2 cellular contexts compared by ENCODE assay signal in the genomic region with DNA sequence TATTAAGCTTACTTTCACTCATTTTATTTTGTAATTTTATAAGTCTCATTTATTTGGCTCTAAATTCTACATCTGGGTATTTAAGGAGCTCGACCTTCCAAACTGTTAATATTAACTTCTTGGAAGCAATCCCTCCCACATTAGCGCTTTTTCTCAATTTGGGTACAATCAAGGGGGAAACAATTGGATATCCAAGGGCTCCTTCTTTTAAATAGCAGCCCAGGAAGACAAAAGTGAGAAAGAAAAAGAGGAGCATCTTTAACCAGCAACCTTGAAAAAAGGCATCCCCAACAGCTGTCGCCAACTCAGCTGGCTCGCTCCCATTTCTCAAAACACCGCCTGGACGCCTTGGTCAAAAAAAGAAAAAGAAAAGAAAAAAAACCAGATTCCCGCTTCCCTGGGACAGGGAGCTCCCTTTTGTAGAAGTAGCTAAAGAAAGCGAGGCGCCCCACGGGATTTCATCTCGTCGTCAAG.
TF ChIP-seq lines count a peak whose summit lies in the region.

No MANE protein-coding gene starts in this region.

TF ChIP-seq in IMR-90, 13 proteins besides CTCF, POLR2A, EP300 and RAD21:
- TF ChIP-seq MXI1 (IDR thresholded peaks at IDR 0.05; ENCODE audit: borderline replicate concordance, low read depth, low read length): no peak
- no peak for TF ChIP-seq BHLHE40 (IDR thresholded peaks at IDR 0.05; ENCODE audit: low read depth, low read length)
- no peak for TF ChIP-seq CHD1 (IDR thresholded peaks at IDR 0.05; ENCODE audit: low read depth, low read length)
- no peak for TF ChIP-seq FOS (IDR thresholded peaks at IDR 0.05; ENCODE audit: low read depth, low read length)
TF ChIP-seq in IMR-90: peak in this region for 0.

TF ChIP-seq in H1, 55 proteins besides CTCF, POLR2A, EP300 and RAD21:
- TF ChIP-seq EGR1 (IDR thresholded peaks at IDR 0.05; ENCODE audit: borderline replicate concordance, low read depth, low read length): no peak
- no peak for TF ChIP-seq HDAC6 (IDR thresholded peaks at IDR 0.05; ENCODE audit: low read depth, low read length)
- TF ChIP-seq, protein P1, sequence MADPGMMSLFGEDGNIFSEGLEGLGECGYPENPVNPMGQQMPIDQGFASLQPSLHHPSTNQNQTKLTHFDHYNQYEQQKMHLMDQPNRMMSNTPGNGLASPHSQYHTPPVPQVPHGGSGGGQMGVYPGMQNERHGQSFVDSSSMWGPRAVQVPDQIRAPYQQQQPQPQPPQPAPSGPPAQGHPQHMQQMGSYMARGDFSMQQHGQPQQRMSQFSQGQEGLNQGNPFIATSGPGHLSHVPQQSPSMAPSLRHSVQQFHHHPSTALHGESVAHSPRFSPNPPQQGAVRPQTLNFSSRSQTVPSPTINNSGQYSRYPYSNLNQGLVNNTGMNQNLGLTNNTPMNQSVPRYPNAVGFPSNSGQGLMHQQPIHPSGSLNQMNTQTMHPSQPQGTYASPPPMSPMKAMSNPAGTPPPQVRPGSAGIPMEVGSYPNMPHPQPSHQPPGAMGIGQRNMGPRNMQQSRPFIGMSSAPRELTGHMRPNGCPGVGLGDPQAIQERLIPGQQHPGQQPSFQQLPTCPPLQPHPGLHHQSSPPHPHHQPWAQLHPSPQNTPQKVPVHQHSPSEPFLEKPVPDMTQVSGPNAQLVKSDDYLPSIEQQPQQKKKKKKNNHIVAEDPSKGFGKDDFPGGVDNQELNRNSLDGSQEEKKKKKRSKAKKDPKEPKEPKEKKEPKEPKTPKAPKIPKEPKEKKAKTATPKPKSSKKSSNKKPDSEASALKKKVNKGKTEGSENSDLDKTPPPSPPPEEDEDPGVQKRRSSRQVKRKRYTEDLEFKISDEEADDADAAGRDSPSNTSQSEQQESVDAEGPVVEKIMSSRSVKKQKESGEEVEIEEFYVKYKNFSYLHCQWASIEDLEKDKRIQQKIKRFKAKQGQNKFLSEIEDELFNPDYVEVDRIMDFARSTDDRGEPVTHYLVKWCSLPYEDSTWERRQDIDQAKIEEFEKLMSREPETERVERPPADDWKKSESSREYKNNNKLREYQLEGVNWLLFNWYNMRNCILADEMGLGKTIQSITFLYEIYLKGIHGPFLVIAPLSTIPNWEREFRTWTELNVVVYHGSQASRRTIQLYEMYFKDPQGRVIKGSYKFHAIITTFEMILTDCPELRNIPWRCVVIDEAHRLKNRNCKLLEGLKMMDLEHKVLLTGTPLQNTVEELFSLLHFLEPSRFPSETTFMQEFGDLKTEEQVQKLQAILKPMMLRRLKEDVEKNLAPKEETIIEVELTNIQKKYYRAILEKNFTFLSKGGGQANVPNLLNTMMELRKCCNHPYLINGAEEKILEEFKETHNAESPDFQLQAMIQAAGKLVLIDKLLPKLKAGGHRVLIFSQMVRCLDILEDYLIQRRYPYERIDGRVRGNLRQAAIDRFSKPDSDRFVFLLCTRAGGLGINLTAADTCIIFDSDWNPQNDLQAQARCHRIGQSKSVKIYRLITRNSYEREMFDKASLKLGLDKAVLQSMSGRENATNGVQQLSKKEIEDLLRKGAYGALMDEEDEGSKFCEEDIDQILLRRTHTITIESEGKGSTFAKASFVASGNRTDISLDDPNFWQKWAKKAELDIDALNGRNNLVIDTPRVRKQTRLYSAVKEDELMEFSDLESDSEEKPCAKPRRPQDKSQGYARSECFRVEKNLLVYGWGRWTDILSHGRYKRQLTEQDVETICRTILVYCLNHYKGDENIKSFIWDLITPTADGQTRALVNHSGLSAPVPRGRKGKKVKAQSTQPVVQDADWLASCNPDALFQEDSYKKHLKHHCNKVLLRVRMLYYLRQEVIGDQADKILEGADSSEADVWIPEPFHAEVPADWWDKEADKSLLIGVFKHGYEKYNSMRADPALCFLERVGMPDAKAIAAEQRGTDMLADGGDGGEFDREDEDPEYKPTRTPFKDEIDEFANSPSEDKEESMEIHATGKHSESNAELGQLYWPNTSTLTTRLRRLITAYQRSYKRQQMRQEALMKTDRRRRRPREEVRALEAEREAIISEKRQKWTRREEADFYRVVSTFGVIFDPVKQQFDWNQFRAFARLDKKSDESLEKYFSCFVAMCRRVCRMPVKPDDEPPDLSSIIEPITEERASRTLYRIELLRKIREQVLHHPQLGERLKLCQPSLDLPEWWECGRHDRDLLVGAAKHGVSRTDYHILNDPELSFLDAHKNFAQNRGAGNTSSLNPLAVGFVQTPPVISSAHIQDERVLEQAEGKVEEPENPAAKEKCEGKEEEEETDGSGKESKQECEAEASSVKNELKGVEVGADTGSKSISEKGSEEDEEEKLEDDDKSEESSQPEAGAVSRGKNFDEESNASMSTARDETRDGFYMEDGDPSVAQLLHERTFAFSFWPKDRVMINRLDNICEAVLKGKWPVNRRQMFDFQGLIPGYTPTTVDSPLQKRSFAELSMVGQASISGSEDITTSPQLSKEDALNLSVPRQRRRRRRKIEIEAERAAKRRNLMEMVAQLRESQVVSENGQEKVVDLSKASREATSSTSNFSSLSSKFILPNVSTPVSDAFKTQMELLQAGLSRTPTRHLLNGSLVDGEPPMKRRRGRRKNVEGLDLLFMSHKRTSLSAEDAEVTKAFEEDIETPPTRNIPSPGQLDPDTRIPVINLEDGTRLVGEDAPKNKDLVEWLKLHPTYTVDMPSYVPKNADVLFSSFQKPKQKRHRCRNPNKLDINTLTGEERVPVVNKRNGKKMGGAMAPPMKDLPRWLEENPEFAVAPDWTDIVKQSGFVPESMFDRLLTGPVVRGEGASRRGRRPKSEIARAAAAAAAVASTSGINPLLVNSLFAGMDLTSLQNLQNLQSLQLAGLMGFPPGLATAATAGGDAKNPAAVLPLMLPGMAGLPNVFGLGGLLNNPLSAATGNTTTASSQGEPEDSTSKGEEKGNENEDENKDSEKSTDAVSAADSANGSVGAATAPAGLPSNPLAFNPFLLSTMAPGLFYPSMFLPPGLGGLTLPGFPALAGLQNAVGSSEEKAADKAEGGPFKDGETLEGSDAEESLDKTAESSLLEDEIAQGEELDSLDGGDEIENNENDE (IDR thresholded peaks at IDR 0.05; ENCODE audit: insufficient replicate concordance, low read length): no peak
- no peak for TF ChIP-seq CEBPB (IDR thresholded peaks at IDR 0.05; ENCODE audit: low read depth, low read length)
- no peak for TF ChIP-seq NRF1 (IDR thresholded peaks at IDR 0.05; ENCODE audit: low read depth, low read length)
- no peak for TF ChIP-seq RBBP5 (IDR thresholded peaks at IDR 0.05; ENCODE audit: borderline replicate concordance, low read depth, low read length)
- TF ChIP-seq BRCA1 (IDR thresholded peaks at IDR 0.05; ENCODE audit: low read depth, low read length): no peak
- TF ChIP-seq FOSL1 (IDR thresholded peaks at IDR 0.05; ENCODE audit: insufficient read depth, low read depth, low read length): no peak
- TF ChIP-seq EZH2 (IDR thresholded peaks at IDR 0.05; ENCODE audit: low read depth, low read length, severe bottlenecking): no peak
- no peak for TF ChIP-seq KDM4A (IDR thresholded peaks at IDR 0.05; ENCODE audit: low read depth, low read length, severe bottlenecking)
- TF ChIP-seq TAF1 (IDR thresholded peaks at IDR 0.05; ENCODE audit: low read depth, low read length): no peak
- TF ChIP-seq CBX8 (IDR thresholded peaks at IDR 0.05; ENCODE audit: borderline replicate concordance, low read depth, low read length): no peak
